In genomic region chrX:136497556-136498048, GRCh38 we compare ENCODE assay signal across 8 cellular contexts. TPM values are rescaled to one million over a fixed set of nuclear protein-coding genes. Genes with fewer than 3 reads are reported as not detected.
A peak's percentile ranks its signal among the peaks of the same experiment; 100 is the strongest.
DNase-seq lines count a peak whose midpoint lies in the region; ATAC-seq and TF ChIP-seq lines count a peak whose summit lies in the region.

A gene with protein sequence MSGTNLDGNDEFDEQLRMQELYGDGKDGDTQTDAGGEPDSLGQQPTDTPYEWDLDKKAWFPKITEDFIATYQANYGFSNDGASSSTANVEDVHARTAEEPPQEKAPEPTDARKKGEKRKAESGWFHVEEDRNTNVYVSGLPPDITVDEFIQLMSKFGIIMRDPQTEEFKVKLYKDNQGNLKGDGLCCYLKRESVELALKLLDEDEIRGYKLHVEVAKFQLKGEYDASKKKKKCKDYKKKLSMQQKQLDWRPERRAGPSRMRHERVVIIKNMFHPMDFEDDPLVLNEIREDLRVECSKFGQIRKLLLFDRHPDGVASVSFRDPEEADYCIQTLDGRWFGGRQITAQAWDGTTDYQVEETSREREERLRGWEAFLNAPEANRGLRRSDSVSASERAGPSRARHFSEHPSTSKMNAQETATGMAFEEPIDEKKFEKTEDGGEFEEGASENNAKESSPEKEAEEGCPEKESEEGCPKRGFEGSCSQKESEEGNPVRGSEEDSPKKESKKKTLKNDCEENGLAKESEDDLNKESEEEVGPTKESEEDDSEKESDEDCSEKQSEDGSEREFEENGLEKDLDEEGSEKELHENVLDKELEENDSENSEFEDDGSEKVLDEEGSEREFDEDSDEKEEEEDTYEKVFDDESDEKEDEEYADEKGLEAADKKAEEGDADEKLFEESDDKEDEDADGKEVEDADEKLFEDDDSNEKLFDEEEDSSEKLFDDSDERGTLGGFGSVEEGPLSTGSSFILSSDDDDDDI (plus strand): TSS chrX:136497592. CDS start chrX:136497685, 93 bp downstream.

- TF ChIP-seq EP300 in upper lobe of left lung (IDR thresholded peaks at IDR 0.05): no peak

- H3K9me3 Mint-ChIP-seq in GM23338: no peaks in the 10 kb centered on the region; the same call in 2 of the 3 replicates

- H4K20me1 ChIP-seq in GM23338 (replicated peaks; ENCODE audit: insufficient read depth): 0 out of 2 replicates have a peak, but pooled peaks cover 3% of the 10 kb centered on the region

- TF ChIP-seq POLR2A in upper lobe of left lung (IDR thresholded peaks at IDR 0.05): no peak

- no CpG with 5 or more reads among the region's 35 CpGs for WGBS in mesendoderm (ENCODE audit: extremely low coverage, insufficient coverage, low lambda C conversion rate)
- WGBS in upper lobe of left lung, 2 donors: 0 to 46% methylated on average over 11 to 35 of the region's 35 CpGs

- H3K9ac ChIP-seq in NT2/D1 (ENCODE audit: insufficient read length, low read depth) (peak within 1 kb of the TSS; percentile 86), mesendoderm (ENCODE audit: low read length) (peak within 1 kb of the TSS; percentile 85)

- H3K79me1 ChIP-seq in mesendoderm (ENCODE audit: low read length): no peaks in the 10 kb centered on the region

- no peaks in the 10 kb centered on the region for H3K9me3 ChIP-seq in NT2/D1 (ENCODE audit: insufficient read depth, low read length)
- no peaks in the 10 kb centered on the region for H3K9me3 ChIP-seq in upper lobe of left lung

- peak within 1 kb of the TSS; percentile 96 for H3K18ac ChIP-seq in mesendoderm (ENCODE audit: low read length)

- H3K4me1 ChIP-seq in GM23338 (ENCODE audit: insufficient read depth): no peaks in the 10 kb centered on the region
- no peaks in the 10 kb centered on the region for H3K4me1 ChIP-seq in NT2/D1 (ENCODE audit: insufficient read depth, insufficient read length)
- no peaks in the 10 kb centered on the region for H3K4me1 ChIP-seq in mesendoderm (ENCODE audit: control insufficient read depth, low read depth, low read length)
- H3K4me1 ChIP-seq in upper lobe of left lung: peaks cover 0 to 18% (median 2%) of the 10 kb centered on the region in 4 donors

- no peak within 1 kb of the TSS for H4K8ac ChIP-seq in mesendoderm (ENCODE audit: low read depth, low read length)

- peak within 1 kb of the TSS; percentile 91 for H3K4me2 ChIP-seq in GM23338
- peak within 1 kb of the TSS; percentile 56 for H3K4me2 ChIP-seq in mesendoderm (ENCODE audit: low read length)

- H3K27me3 ChIP-seq in GM23338 (ENCODE audit: insufficient read depth) (no peaks in the 10 kb centered on the region), NT2/D1 (ENCODE audit: insufficient read depth, insufficient read length) (no peaks in the 10 kb centered on the region), mesendoderm (ENCODE audit: insufficient read depth, low read length, poor library complexity) (no peaks in the 10 kb centered on the region), upper lobe of left lung (no peaks in the 10 kb centered on the region)

- H3K79me2 ChIP-seq in GM23338 (replicated peaks; ENCODE audit: insufficient read depth): peaks cover 22% of the 10 kb centered on the region
- H3K79me2 ChIP-seq in mesendoderm (ENCODE audit: control insufficient read depth, insufficient read depth, low read length): peaks cover 3% of the 10 kb centered on the region

- no peaks in the 10 kb centered on the region for H3K27me3 Mint-ChIP-seq in GM23338 (ENCODE audit: insufficient read depth, low read depth, poor library complexity)

- DNase-seq in GM23338 (ENCODE audit: low spot score) (peak; percentile 8), NT2/D1 (ENCODE audit: low read depth, low spot score) (no peak), dermis blood vessel endothelial cell (peak; percentile 20), mesendoderm (no peak), upper lobe of left lung (peak in 1 of 2 donors; percentile 77), epidermal melanocyte (ENCODE audit: insufficient read length, low spot score) (no peak)

- peaks cover 13% of the 10 kb centered on the region for H3K36me3 Mint-ChIP-seq in GM23338 (ENCODE audit: low read depth)

- H3K36me3 ChIP-seq in GM23338 (ENCODE audit: insufficient read depth): peaks cover 13% of the 10 kb centered on the region; the same call in 1 of the 2 replicates
- H3K36me3 ChIP-seq in NT2/D1 (ENCODE audit: insufficient read depth, insufficient read length, low read length): peaks cover 13% of the 10 kb centered on the region
- no peaks in the 10 kb centered on the region for H3K36me3 ChIP-seq in mesendoderm (ENCODE audit: control insufficient read depth, insufficient read depth, low read length)
- H3K36me3 ChIP-seq in upper lobe of left lung: peaks cover 0 to 12% (median 0%) of the 10 kb centered on the region in 4 donors

- H3K56ac ChIP-seq in mesendoderm (ENCODE audit: low read length): peak within 1 kb of the TSS; percentile 95

- H2BK15ac ChIP-seq in mesendoderm (replicated peaks; ENCODE audit: low read depth): no peak within 1 kb of the TSS

- H3K4me3 ChIP-seq in GM08714 (ENCODE audit: low read length) (peak within 1 kb of the TSS; percentile 96), GM23338 (peak within 1 kb of the TSS; percentile 80), NT2/D1 (ENCODE audit: insufficient read length, low read depth) (peak within 1 kb of the TSS; percentile 64), mesendoderm (ENCODE audit: low read length) (peak within 1 kb of the TSS; percentile 89), upper lobe of left lung (peak within 1 kb of the TSS; percentile 47 to 80 (median 62))

- ATAC-seq in GM23338: peak; percentile 28
- ATAC-seq in upper lobe of left lung (ENCODE audit: low FRiP score in 2 of 2): peak; percentile 7 to 60
- ATAC-seq in HG02870 (IDR thresholded peaks at IDR 0.05; ENCODE audit: unreplicated experiment): no peak

- no peak within 1 kb of the TSS for H3K23ac ChIP-seq in mesendoderm (ENCODE audit: low read length)

- TF ChIP-seq CTCF in GM23338 (conservative IDR thresholded peaks at IDR 0.05; ENCODE audit: low read depth in 2 of 2) (no peak), upper lobe of left lung (IDR thresholded peaks at IDR 0.05) (no peak)

- no peaks in the 10 kb centered on the region for H3F3A ChIP-seq in GM23338 (replicated peaks; ENCODE audit: low read depth)

- no peak within 1 kb of the TSS for H4K5ac ChIP-seq in mesendoderm (ENCODE audit: low read length)

- peak within 1 kb of the TSS; percentile 70 for H3K27ac ChIP-seq in GM23338 (ENCODE audit: low read depth)
- peak within 1 kb of the TSS; percentile 97 for H3K27ac ChIP-seq in mesendoderm (ENCODE audit: low read depth, low read length)
- H3K27ac ChIP-seq in upper lobe of left lung: peak within 1 kb of the TSS; percentile 90 to 95 (median 94)

- H2AK5ac ChIP-seq in mesendoderm (ENCODE audit: low read length): no peak within 1 kb of the TSS

- peaks cover 4% of the 10 kb centered on the region; the same call in 2 of the 3 replicates for H3K4me1 Mint-ChIP-seq in GM23338

- peak within 1 kb of the TSS; percentile 93 for H3K4me3 Mint-ChIP-seq in GM23338

- peak within 1 kb of the TSS; percentile 73 for H2BK120ac ChIP-seq in mesendoderm (ENCODE audit: low read depth, low read length)

- H3K4ac ChIP-seq in mesendoderm (ENCODE audit: low read depth, low read length): no peak within 1 kb of the TSS

- H2AFZ ChIP-seq in GM23338: peak within 1 kb of the TSS; percentile 24; the same call in 1 of the 2 replicates

- H2BK5ac ChIP-seq in mesendoderm (ENCODE audit: low read length): no peak within 1 kb of the TSS

- H3K9me2 ChIP-seq in GM23338 (ENCODE audit: insufficient read depth): no peaks in the 10 kb centered on the region

- peak within 1 kb of the TSS; percentile 92 for H3K27ac Mint-ChIP-seq in GM23338

TF ChIP-seq in GM23338, 12 proteins besides CTCF, POLR2A, EP300 and RAD21:
- no peak for TF ChIP-seq EZH2phosphoT487 (IDR thresholded peaks at IDR 0.05; ENCODE audit: unreplicated experiment)
- TF ChIP-seq ZNF331 (CRISPR knock-in tag; IDR thresholded peaks at IDR 0.05; ENCODE audit: low read depth): no peak
- no peak for TF ChIP-seq CREB1 (CRISPR knock-in tag; IDR thresholded peaks at IDR 0.05; ENCODE audit: low read depth)
- no peak for TF ChIP-seq EZH2 (IDR thresholded peaks at IDR 0.05; ENCODE audit: low read depth, unreplicated experiment)

RNA-seq across cellular contexts. Expression of the gene that starts here (rescaled TPM):
- total RNA-seq in GM23338 (2014; rRNA removed; shearing (Covaris generic)): 85.5 and 92.5 TPM in 2 replicates
- polyA plus RNA-seq in GM23338 (2016; fragmentation: Nextera tagmentation; extraction: Ambion mirVana): 80.8 and 86.8 TPM in 2 replicates
- total RNA-seq in dermis blood vessel endothelial cell: 25.9 and 45.8 TPM in 2 replicates
- 57.1 TPM for polyA plus RNA-seq in mesendoderm (2013, experiment 1 of 2)
- polyA plus RNA-seq in mesendoderm (2013, experiment 2 of 2): 53.9 TPM
- 10 to 100 TPM; 22.8 to 56.4 (median 27.0) TPM for total RNA-seq in upper lobe of left lung

Comparison
In these comparisons a context has a peak if more than half of its experiments do, and no peak if none do; other contexts are left out.
1. DNase-seq: peak in GM23338 (single experiment) and dermis blood vessel endothelial cell (single experiment); none in NT2/D1 (single experiment), mesendoderm (single experiment) and epidermal melanocyte (single experiment).
2. Peak in every context shown above with its lines, with median percentiles within 50 percentile points of each other: H3K4me3 ChIP-seq and H3K27ac ChIP-seq.